21 cellular contexts compared by ENCODE assay signal in genomic region chr5:160555836-160556660, GRCh38.
A peak's percentile ranks its signal among the peaks of the same experiment; 100 is the strongest.
DNase-seq lines count a peak whose midpoint lies in the region; ATAC-seq, FAIRE-seq and TF ChIP-seq lines count a peak whose summit lies in the region.
"Had no signal": no experiment of that assay in that cellular context is flagged by ENCODE, and none has a peak within 500 bp of the region (broad histone marks: within the 10 kb centered on the region; RNA-seq: fewer than 3 reads in every experiment).

No MANE protein-coding gene starts in this region.

- H3F3A ChIP-seq in GM23248 (ENCODE audit: insufficient read depth), result 0 out of 2 replicates have a peak, but pooled peaks cover 4% of the 10 kb centered on the region

- no peak for FAIRE-seq in bronchial epithelial cell (lab: Jason Lieb, UNC)

- no peaks in the 10 kb centered on the region for H3K36me3 Mint-ChIP-seq in activated naive CD8-positive, alpha-beta T cell treated with anti-CD3 and anti-CD28 coated beads, Interleukin-2, amount 50 U/mL, for 24 hours (ENCODE audit: low read depth)
- no peaks in the 10 kb centered on the region for H3K36me3 Mint-ChIP-seq in type B pancreatic cell
- H3K36me3 Mint-ChIP-seq: activated naive CD8-positive, alpha-beta T cell treated with anti-CD3 and anti-CD28 coated beads, Interleukin-2, amount 10 ng/mL, durations not matched to agents 7 days and 5 days had no signal

- H3K4me2 ChIP-seq in GM23248 (ENCODE audit: unreplicated experiment), result no peak overlapping the region
- H3K4me2 ChIP-seq: PC-9 had no signal

- 0 out of 2 replicates have a peak overlapping the region, but pooled peaks have one; percentile 8 for H3K9ac ChIP-seq in GM23248

- no peak overlapping the region for H2AFZ ChIP-seq in GM23248
- H2AFZ ChIP-seq: PC-9 had no signal

- WGBS in GM23248 (ENCODE audit: low coverage in 1 of 2, low lambda C conversion rate in 2 of 2, missing lambda C conversion rate in 2 of 2), 2 experiments, result 39 to 42% methylated on average over 6 of the region's 6 CpGs

- H4K20me1 ChIP-seq in GM23248 (ENCODE audit: insufficient read depth), result no peaks in the 10 kb centered on the region

- H3K27me3 ChIP-seq in GM23248 (replicated peaks; ENCODE audit: insufficient read depth), result no peaks in the 10 kb centered on the region
- no peaks in the 10 kb centered on the region for H3K27me3 ChIP-seq in bronchial epithelial cell (ENCODE audit: control insufficient read depth, insufficient read depth, low read length)
- H3K27me3 ChIP-seq: tibial nerve had no signal

- no peaks in the 10 kb centered on the region for H3K79me2 ChIP-seq in GM23248 (ENCODE audit: insufficient read depth)

- no peaks in the 10 kb centered on the region for H3K9me2 ChIP-seq in GM23248 (ENCODE audit: insufficient read depth)

- H3K4me1 Mint-ChIP-seq in activated naive CD8-positive, alpha-beta T cell treated with anti-CD3 and anti-CD28 coated beads, Interleukin-2, amount 50 U/mL, for 24 hours, result peaks cover 7% of the 10 kb centered on the region
- peaks cover 13% of the 10 kb centered on the region for H3K4me1 Mint-ChIP-seq in type B pancreatic cell (ENCODE audit: unreplicated experiment)
- H3K4me1 Mint-ChIP-seq: activated CD4-positive, alpha-beta memory T cell treated with anti-CD3 and anti-CD28 coated beads, Interleukin-2, amount 10 ng/mL, durations not matched to agents 7 days and 5 days; activated naive CD8-positive, alpha-beta T cell treated with anti-CD3 and anti-CD28 coated beads, Interleukin-2, amount 10 ng/mL, durations not matched to agents 7 days and 5 days had no signal

- no peak for TF ChIP-seq CTCF in bronchial epithelial cell (IDR thresholded peaks at IDR 0.05; ENCODE audit: insufficient read depth, low read length, severe bottlenecking)
- TF ChIP-seq CTCF in type B pancreatic cell (conservative IDR thresholded peaks at IDR 0.05), result no peak

- in situ Hi-C loops in GM23248 (cut with MboI) (no loop called here), ACHN (cut with HindIII; ENCODE audit: low pct_ligation_motif_present, low pct_unique_long_range_greater_than_20kb, low sequenced_read_pairs) (no loop called here)

- H3K36me3 ChIP-seq in GM23248 (ENCODE audit: low read depth) (no peaks in the 10 kb centered on the region), bronchial epithelial cell (ENCODE audit: control insufficient read depth, insufficient read depth, low read length) (no peaks in the 10 kb centered on the region)
- H3K36me3 ChIP-seq: tibial nerve had no signal

- H3K4me1 ChIP-seq in GM23248 (ENCODE audit: insufficient read depth), result peaks cover 7% of the 10 kb centered on the region; the same call in 1 of the 2 replicates
- H3K4me1 ChIP-seq: tibial nerve had no signal

- no peaks in the 10 kb centered on the region for H3K9me3 Mint-ChIP-seq in activated naive CD8-positive, alpha-beta T cell treated with anti-CD3 and anti-CD28 coated beads, Interleukin-2, amount 50 U/mL, for 24 hours
- no peaks in the 10 kb centered on the region for H3K9me3 Mint-ChIP-seq in type B pancreatic cell
- H3K9me3 Mint-ChIP-seq: activated CD4-positive, alpha-beta memory T cell treated with anti-CD3 and anti-CD28 coated beads, Interleukin-2, amount 10 ng/mL, durations not matched to agents 7 days and 5 days; activated naive CD8-positive, alpha-beta T cell treated with anti-CD3 and anti-CD28 coated beads, Interleukin-2, amount 10 ng/mL, durations not matched to agents 7 days and 5 days; activated T-cell treated with anti-CD3 and anti-CD28 coated beads, Interleukin-2, amount 50 U/mL, for 4 hours; effector memory CD8-positive, alpha-beta T cell had no signal

- no peak overlapping the region for H3K4me3 Mint-ChIP-seq in activated naive CD8-positive, alpha-beta T cell treated with anti-CD3 and anti-CD28 coated beads, Interleukin-2, amount 50 U/mL, for 24 hours
- no peak overlapping the region for H3K4me3 Mint-ChIP-seq in type B pancreatic cell
- H3K4me3 Mint-ChIP-seq: activated CD4-positive, alpha-beta memory T cell treated with anti-CD3 and anti-CD28 coated beads, Interleukin-2, amount 10 ng/mL, durations not matched to agents 7 days and 5 days; activated naive CD8-positive, alpha-beta T cell treated with anti-CD3 and anti-CD28 coated beads, Interleukin-2, amount 10 ng/mL, durations not matched to agents 7 days and 5 days; activated T-cell treated with anti-CD3 and anti-CD28 coated beads, Interleukin-2, amount 50 U/mL, for 4 hours; effector memory CD8-positive, alpha-beta T cell had no signal

- H3K4me3 ChIP-seq in GM23248 (no peak overlapping the region), bronchial epithelial cell (ENCODE audit: low read depth, low read length) (no peak overlapping the region)
- H3K4me3 ChIP-seq: PC-9, tibial nerve had no signal

- H3K27ac ChIP-seq in GM23248, result peak overlapping the region; percentile 18; the same call in 1 of the 2 replicates
- H3K27ac ChIP-seq: C4-2B, PC-9, tibial nerve had no signal

- ATAC-seq in activated naive CD8-positive, alpha-beta T cell treated with anti-CD3 and anti-CD28 coated beads, Interleukin-2, amount 50 U/mL, for 24 hours, result no peak
- ATAC-seq: activated T-cell treated with anti-CD3 and anti-CD28 coated beads, Interleukin-2, amount 50 U/mL, for 4 hours; effector memory CD8-positive, alpha-beta T cell; SK-N-SH treated with all-trans-retinoic acid at 6 μM for 48 hours had no signal

- no peaks in the 10 kb centered on the region for H3K9me3 ChIP-seq in GM23248 (ENCODE audit: low read depth)
- H3K9me3 ChIP-seq: tibial nerve had no signal

- DNase-seq in GM23248 (peak; percentile 20), NCI-H146 treated with DMSO at 0.1 percent for 48 hours (lab: John Stamatoyannopoulos, UW; ENCODE audit: unreplicated experiment) (peak; percentile 53), bronchial epithelial cell (ENCODE audit: low read depth) (peak; percentile 28), retina (peak; percentile 80), type B pancreatic cell (ENCODE audit: extremely low spot score, unreplicated experiment) (no peak), ACHN (no peak), T-helper 9 cell (no peak)
- DNase-seq in activated naive CD8-positive, alpha-beta T cell treated with anti-CD3 and anti-CD28 coated beads, Interleukin-2, amount 50 U/mL, for 24 hours, result no peak
- DNase-seq: activated CD4-positive, alpha-beta memory T cell treated with anti-CD3 and anti-CD28 coated beads, Interleukin-2, amount 10 ng/mL, durations not matched to agents 7 days and 5 days; activated naive CD8-positive, alpha-beta T cell treated with anti-CD3 and anti-CD28 coated beads, Interleukin-2, amount 10 ng/mL, durations not matched to agents 7 days and 5 days; activated T-cell treated with anti-CD3 and anti-CD28 coated beads, Interleukin-2, amount 50 U/mL, for 4 hours; DMS53; effector memory CD8-positive, alpha-beta T cell; KBM-7; NCI-H1694; NCI-H510A treated with DMSO at 0.1 percent for 48 hours; occipital lobe; PC-9 had no signal

- H3K27ac Mint-ChIP-seq in activated naive CD8-positive, alpha-beta T cell treated with anti-CD3 and anti-CD28 coated beads, Interleukin-2, amount 50 U/mL, for 24 hours, result no peak overlapping the region
- H3K27ac Mint-ChIP-seq in type B pancreatic cell, result no peak overlapping the region
- H3K27ac Mint-ChIP-seq: activated CD4-positive, alpha-beta memory T cell treated with anti-CD3 and anti-CD28 coated beads, Interleukin-2, amount 10 ng/mL, durations not matched to agents 7 days and 5 days; activated naive CD8-positive, alpha-beta T cell treated with anti-CD3 and anti-CD28 coated beads, Interleukin-2, amount 10 ng/mL, durations not matched to agents 7 days and 5 days; effector memory CD8-positive, alpha-beta T cell had no signal

- H3K27me3 Mint-ChIP-seq in activated naive CD8-positive, alpha-beta T cell treated with anti-CD3 and anti-CD28 coated beads, Interleukin-2, amount 50 U/mL, for 24 hours, result peaks cover 13% of the 10 kb centered on the region
- H3K27me3 Mint-ChIP-seq in type B pancreatic cell, result peaks cover 3% of the 10 kb centered on the region
- H3K27me3 Mint-ChIP-seq: activated CD4-positive, alpha-beta memory T cell treated with anti-CD3 and anti-CD28 coated beads, Interleukin-2, amount 10 ng/mL, durations not matched to agents 7 days and 5 days; activated naive CD8-positive, alpha-beta T cell treated with anti-CD3 and anti-CD28 coated beads, Interleukin-2, amount 10 ng/mL, durations not matched to agents 7 days and 5 days had no signal

Comparison
In these comparisons a context has a peak if more than half of its experiments do, and no peak if none do; other contexts are left out.
1. DNase-seq: peak in GM23248 (single experiment), NCI-H146 treated with DMSO at 0.1 percent for 48 hours (single experiment), bronchial epithelial cell (single experiment) and retina (single experiment); none in activated naive CD8-positive, alpha-beta T cell treated with anti-CD3 and anti-CD28 coated beads, Interleukin-2, amount 50 U/mL, for 24 hours (single experiment), type B pancreatic cell (single experiment), ACHN (single experiment) and T-helper 9 cell (single experiment).